5 cellular contexts compared by ENCODE assay signal in genomic region chr6:139972116-139972515, GRCh38.
"Had no signal": no experiment of that assay in that cellular context is flagged by ENCODE, and none has a peak within 500 bp of the region (broad histone marks: within the 10 kb centered on the region; RNA-seq: fewer than 3 reads in every experiment).

No MANE protein-coding gene starts in this region.

- H3K36me3 ChIP-seq: HAP-1 had no signal

- H3K4me3 Mint-ChIP-seq: IgD-negative memory B cell had no signal

- H3K9me3 ChIP-seq: HAP-1 had no signal

- H2AFZ ChIP-seq: GM23248 had no signal

- H3K27ac Mint-ChIP-seq: IgD-negative memory B cell had no signal

- H3K36me3 Mint-ChIP-seq: IgD-negative memory B cell had no signal

- DNase-seq: GM23248, GOT3, H7 had no signal

- H3K4me3 ChIP-seq: GM23248, HAP-1 had no signal

- H3K4me1 ChIP-seq: HAP-1 had no signal

- H3K27ac ChIP-seq: GM23248 had no signal

- H3K9ac ChIP-seq: GM23248 had no signal
